8 cellular contexts compared by ENCODE assay signal in genomic region chr1:8873506-8874229, GRCh38. TPM values are rescaled to one million over a fixed set of nuclear protein-coding genes. Genes with fewer than 3 reads are reported as not detected.
DNase-seq lines count a peak whose midpoint lies in the region; ATAC-seq and TF ChIP-seq lines count a peak whose summit lies in the region.

No MANE protein-coding gene starts in this region.

- DNase-seq in AG09309 (ENCODE audit: low read depth) (peak; percentile 97), activated B cell treated with CpG ODN at 0.5 μM for 24 hours (no peak), breast epithelium (ENCODE audit: low spot score in 2 of 2) (peak; percentile 80 to 87), islet precursor cell (peak; percentile 97), GM10248 (ENCODE audit: extremely low spot score) (no peak)
- peak; percentile 36 to 64 for DNase-seq in stimulated activated CD4-positive, alpha-beta T cell treated with anti-CD3 and anti-CD28 coated beads, Interleukin-1b, Interleukin-23, amount 100 ng/mL, for 1 hour (ENCODE audit: low read depth in 2 of 2)

- CTCF ChIA-PET in activated B cell treated with CpG ODN at 0.5 μM for 24 hours (lab: Charles Lee) (interaction anchor here (0.6 to 1.0 kb wide), 2 partner anchors 132 to 323 kb away, joined by 3 read pairs; no protein-coding TSS in a partner anchor), GM10248 (lab: Yijun Ruan, JAX) (interaction anchor here (5.0 kb wide), 1 partner anchor 13 kb away, joined by 32 read pairs; no protein-coding TSS in a partner anchor)

- ATAC-seq in activated B cell treated with CpG ODN at 0.5 μM for 24 hours (ENCODE audit: low read depth) (no peak), HG02870 (IDR thresholded peaks at IDR 0.05; ENCODE audit: unreplicated experiment) (no peak)

- peak overlapping the region; percentile 50 for H3K27ac Mint-ChIP-seq in activated B cell treated with CpG ODN at 0.5 μM for 24 hours

- H3K4me3 Mint-ChIP-seq in activated B cell treated with CpG ODN at 0.5 μM for 24 hours: no peak overlapping the region

- H3K9me3 ChIP-seq in HUES64 (ENCODE audit: insufficient read depth, low read depth, low read length) (no peaks in the 10 kb centered on the region), breast epithelium (no peaks in the 10 kb centered on the region)

- H3K4me1 ChIP-seq in HUES64 (ENCODE audit: insufficient read depth, low read length) (peaks cover 51% of the 10 kb centered on the region), breast epithelium (peaks cover 0 to 38% of the 10 kb centered on the region in 2 donors)

- H3K9me3 Mint-ChIP-seq in activated B cell treated with CpG ODN at 0.5 μM for 24 hours: no peaks in the 10 kb centered on the region

- POLR2A ChIA-PET in activated B cell treated with CpG ODN at 0.5 μM for 24 hours (lab: Charles Lee) (interaction anchor here (0.5 to 1.2 kb wide), 2 partner anchors 14 to 1601 kb away, joined by 6 to 7 read pairs; no protein-coding TSS in a partner anchor), GM10248 (lab: Yijun Ruan, JAX) (no interaction called here)

- no peaks in the 10 kb centered on the region for H3K27me3 Mint-ChIP-seq in activated B cell treated with CpG ODN at 0.5 μM for 24 hours

- TF ChIP-seq CTCF in AG09309 (IDR thresholded peaks at IDR 0.05; ENCODE audit: control insufficient read depth, insufficient read depth, low read depth, low read length, missing control alignments) (no peak), activated B cell treated with CpG ODN at 0.5 μM for 24 hours (IDR thresholded peaks at IDR 0.05) (no peak), breast epithelium (IDR thresholded peaks at IDR 0.05) (no peak), GM10248 (IDR thresholded peaks at IDR 0.05; ENCODE audit: control extremely low read depth, extremely low read depth, low read depth, missing control alignments) (no peak)

- H3K27ac ChIP-seq in HUES64 (ENCODE audit: low read depth, low read length): peak overlapping the region; percentile 78
- H3K27ac ChIP-seq in breast epithelium: peak overlapping the region; percentile 75 to 78

- H3K27me3 ChIP-seq in HUES64 (ENCODE audit: insufficient read depth, low read length): no peaks in the 10 kb centered on the region
- H3K27me3 ChIP-seq in breast epithelium: no peaks in the 10 kb centered on the region

- peak overlapping the region; percentile 58 for H3K9ac ChIP-seq in HUES64 (ENCODE audit: low read depth, low read length)

- TF ChIP-seq POLR2A in breast epithelium (IDR thresholded peaks at IDR 0.05): no peak

- H3K4me1 Mint-ChIP-seq in activated B cell treated with CpG ODN at 0.5 μM for 24 hours: peaks cover 65% of the 10 kb centered on the region

- no peak overlapping the region for H3K4me3 ChIP-seq in AG09309 (ENCODE audit: control insufficient read depth, low read depth, low read length)
- peak overlapping the region; percentile 15 for H3K4me3 ChIP-seq in HUES64 (ENCODE audit: low read length)
- H3K4me3 ChIP-seq in breast epithelium: peak overlapping the region in 1 of 3 donors; percentile 35

- H3K36me3 ChIP-seq in HUES64 (ENCODE audit: insufficient read depth, low read length) (peaks cover 78% of the 10 kb centered on the region), breast epithelium (peaks cover 10% of the 10 kb centered on the region)

- peaks cover 83% of the 10 kb centered on the region for H3K36me3 Mint-ChIP-seq in activated B cell treated with CpG ODN at 0.5 μM for 24 hours (ENCODE audit: low read depth)

- intact Hi-C loops in activated B cell treated with CpG ODN at 0.5 μM for 24 hours (cut with micrococcal nuclease): loop anchor here (10.0 kb wide), 1 partner anchor 1089 kb away; the partner anchor contains the start of gene PER3
- intact Hi-C loops in breast epithelium (cut with DNase I; ENCODE audit: low total_unique reads): no loop called here

- 36% methylated on average over 5 of the region's 5 CpGs for WGBS in HUES64

RNA-seq across cellular contexts. Expression of gene ENO1, which starts 4.8 kb away (rescaled TPM):
- 1,715 TPM for polyA plus RNA-seq in HUES64 (2013, experiment 1 of 2)
- 1,820 TPM for polyA plus RNA-seq in HUES64 (2013, experiment 2 of 2)
- 837 and 886 TPM in 2 replicates for total RNA-seq in activated B cell treated with CpG ODN at 0.5 μM for 24 hours
- 100 to 1,000 TPM; 400 to 717 (median 589) TPM for total RNA-seq in breast epithelium

RNA-seq across cellular contexts. Expression of gene RERE, which starts 56.2 kb away (rescaled TPM):
- polyA plus RNA-seq in HUES64 (2013, experiment 1 of 2): 61.9 TPM
- 62.1 TPM for polyA plus RNA-seq in HUES64 (2013, experiment 2 of 2)
- total RNA-seq in activated B cell treated with CpG ODN at 0.5 μM for 24 hours: 90.5 and 98.8 TPM in 2 replicates
- total RNA-seq in breast epithelium: 100 to 1,000 TPM in 2 of 3 donors, 10 to 100 TPM in 1; 65.8 to 166 (median 123) TPM

Comparison
In these comparisons a context has a peak if more than half of its experiments do, and no peak if none do; other contexts are left out.
1. DNase-seq: peak in AG09309 (single experiment), breast epithelium (2 of 2), islet precursor cell (single experiment) and stimulated activated CD4-positive, alpha-beta T cell treated with anti-CD3 and anti-CD28 coated beads, Interleukin-1b, Interleukin-23, amount 100 ng/mL, for 1 hour (2 of 2); none in activated B cell treated with CpG ODN at 0.5 μM for 24 hours (single experiment) and GM10248 (single experiment).